24 cellular contexts compared by ENCODE assay signal in the genomic region with DNA sequence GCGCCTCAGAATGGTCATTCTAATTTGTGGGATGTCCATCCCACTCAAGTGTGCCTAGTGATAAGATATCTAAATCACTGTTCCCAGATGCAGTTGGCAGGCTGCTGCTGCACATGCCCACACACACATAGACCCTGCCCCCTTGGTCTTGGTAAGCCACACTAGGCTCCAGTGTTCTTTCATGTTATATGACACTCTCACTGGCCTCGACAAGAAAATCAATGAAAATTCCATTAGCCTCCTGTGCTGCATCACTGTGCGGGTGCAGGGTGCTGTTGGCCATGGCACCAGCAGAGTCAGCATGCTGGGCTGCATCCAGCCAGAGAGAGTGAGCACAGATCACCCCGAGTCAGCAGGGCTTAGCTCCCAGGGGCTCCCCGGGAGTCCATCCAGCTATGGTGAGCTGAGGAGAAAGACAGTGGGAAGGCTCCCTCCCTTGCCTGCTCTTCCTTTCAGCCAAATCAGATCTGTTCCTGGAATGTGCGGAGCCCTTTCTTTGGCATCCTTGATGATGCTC. TPM values are rescaled to one million over a fixed set of nuclear protein-coding genes. Genes with fewer than 3 reads are reported as not detected.
DNase-seq lines count a peak whose midpoint lies in the region; ATAC-seq lines count a peak whose summit lies in the region.
"Had no signal": no experiment of that assay in that cellular context is flagged by ENCODE, and none has a peak within 500 bp of the region (broad histone marks: within the 10 kb centered on the region; RNA-seq: fewer than 3 reads in every experiment).

No MANE protein-coding gene starts in this region.

- H3K36me3 Mint-ChIP-seq in activated CD8-positive, alpha-beta memory T cell treated with anti-CD3 and anti-CD28 coated beads, Interleukin-2, amount 10 ng/mL, durations not matched to agents 7 days and 5 days, result no peaks in the 10 kb centered on the region
- H3K36me3 Mint-ChIP-seq: CD4-positive, CD25-positive, alpha-beta regulatory T cell; IgD-negative memory B cell had no signal

- no peak overlapping the region for H3K18ac ChIP-seq in mesenchymal stem cell (ENCODE audit: low read depth in 1 of 2, low read length in 2 of 2)

- no peak overlapping the region for H3K14ac ChIP-seq in mesenchymal stem cell (ENCODE audit: low read length in 2 of 2)

- peak overlapping the region; percentile 22 for H4K8ac ChIP-seq in mesenchymal stem cell (ENCODE audit: low read length)

- H3K4me2 ChIP-seq in GM23248 (ENCODE audit: unreplicated experiment) (no peak overlapping the region), mesenchymal stem cell (ENCODE audit: low read length, poor library complexity, severe bottlenecking) (no peak overlapping the region)
- H3K4me2 ChIP-seq: BLaER1, KMS-11 had no signal

- peaks cover 2% of the 10 kb centered on the region for H3K27me3 Mint-ChIP-seq in activated CD8-positive, alpha-beta memory T cell treated with anti-CD3 and anti-CD28 coated beads, Interleukin-2, amount 10 ng/mL, durations not matched to agents 7 days and 5 days
- H3K27me3 Mint-ChIP-seq: CD4-positive, CD25-positive, alpha-beta regulatory T cell; IgD-negative memory B cell had no signal

- H3K4me1 ChIP-seq in GM23248 (ENCODE audit: insufficient read depth) (peaks cover 20% of the 10 kb centered on the region), mesenchymal stem cell (ENCODE audit: control insufficient read depth, insufficient read depth, low read depth, low read length) (no peaks in the 10 kb centered on the region)
- H3K4me1 ChIP-seq: BLaER1 had no signal

- no peak for ATAC-seq in activated CD8-positive, alpha-beta memory T cell treated with anti-CD3 and anti-CD28 coated beads, Interleukin-2, amount 10 ng/mL, durations not matched to agents 7 days and 5 days
- ATAC-seq in HG02588 (IDR thresholded peaks at IDR 0.05; ENCODE audit: unreplicated experiment), result no peak
- no peak for ATAC-seq in HG03520 (IDR thresholded peaks at IDR 0.05; ENCODE audit: unreplicated experiment)

- CTCF ChIA-PET in activated CD8-positive, alpha-beta memory T cell treated with anti-CD3 and anti-CD28 coated beads, Interleukin-2, amount 10 ng/mL, durations not matched to agents 7 days and 5 days (lab: Charles Lee), result interaction anchor here (0.7 kb wide), 1 partner anchor 87 kb away, joined by 3 read pairs; no protein-coding TSS in a partner anchor

- DNase-seq in activated CD8-positive, alpha-beta memory T cell treated with anti-CD3 and anti-CD28 coated beads, Interleukin-2, amount 10 ng/mL, durations not matched to agents 7 days and 5 days, result peak; percentile 28
- no peak for DNase-seq in activated CD8-positive, alpha-beta memory T cell treated with anti-CD3 and anti-CD28 coated beads for 24 hours
- DNase-seq in GM23248, result peak; percentile 20
- DNase-seq in MG63, result peak; percentile 65
- no peak for DNase-seq in mesenchymal stem cell
- DNase-seq in NCI-H1417 (lab: John Stamatoyannopoulos, UW), result no peak
- DNase-seq: CD4-positive, CD25-positive, alpha-beta regulatory T cell; DMS53; GOT3; NCI-H1092; NCI-H1436; NCI-H187; NCI-H2081 treated with DMSO at 0.1 percent for 48 hours; NCI-H524; NCI-H774; Right ventricle myocardium superior; RPMI8226; T-helper 1 cell had no signal

- no peak overlapping the region for H2AK5ac ChIP-seq in mesenchymal stem cell (ENCODE audit: low read length, severe bottlenecking)

- no peaks in the 10 kb centered on the region for H3K9me3 ChIP-seq in GM23248 (ENCODE audit: low read depth)
- H3K9me3 ChIP-seq in MG63, result no peaks in the 10 kb centered on the region
- peaks cover 3% of the 10 kb centered on the region for H3K9me3 ChIP-seq in mesenchymal stem cell (ENCODE audit: control insufficient read depth, low read length)
- H3K9me3 ChIP-seq: BLaER1, SJSA1 had no signal

- H3K9me2 ChIP-seq in GM23248 (ENCODE audit: insufficient read depth), result no peaks in the 10 kb centered on the region

- H3K27ac ChIP-seq in GM23248 (no peak overlapping the region), mesenchymal stem cell (ENCODE audit: low read length, poor library complexity, severe bottlenecking) (no peak overlapping the region)
- H3K27ac ChIP-seq: BLaER1, KMS-11, SJSA1 had no signal

- no peak overlapping the region for H3K4ac ChIP-seq in mesenchymal stem cell (ENCODE audit: low read depth in 1 of 2, low read length in 2 of 2)

- 62 to 75% methylated on average over 6 of the region's 6 CpGs for WGBS in GM23248 (ENCODE audit: low coverage in 1 of 2, low lambda C conversion rate in 2 of 2, missing lambda C conversion rate in 2 of 2), 2 experiments
- WGBS in mesenchymal stem cell, result 73% methylated on average over 6 of the region's 6 CpGs

- in situ Hi-C loops in GM23248 (cut with MboI), result no loop called here

- H3K79me1 ChIP-seq in mesenchymal stem cell (replicated peaks; ENCODE audit: low read length, poor library complexity, severe bottlenecking), result no peaks in the 10 kb centered on the region

- peak overlapping the region in 1 of 2 experiments; percentile 61 for H2BK12ac ChIP-seq in mesenchymal stem cell (ENCODE audit: low read length in 2 of 2)

- no peaks in the 10 kb centered on the region for H3K9me3 Mint-ChIP-seq in activated CD8-positive, alpha-beta memory T cell treated with anti-CD3 and anti-CD28 coated beads, Interleukin-2, amount 10 ng/mL, durations not matched to agents 7 days and 5 days (ENCODE audit: low read depth)
- H3K9me3 Mint-ChIP-seq: CD4-positive, CD25-positive, alpha-beta regulatory T cell; IgD-negative memory B cell had no signal

- H4K91ac ChIP-seq in mesenchymal stem cell (ENCODE audit: low read length), result no peak overlapping the region

- H4K20me1 ChIP-seq in GM23248 (ENCODE audit: insufficient read depth), result no peaks in the 10 kb centered on the region
- H4K20me1 ChIP-seq: BLaER1 had no signal

- H2AFZ ChIP-seq in GM23248 (no peak overlapping the region), mesenchymal stem cell (ENCODE audit: low read depth, low read length) (no peak overlapping the region)

- H3K4me3 ChIP-seq in GM23248 (no peak overlapping the region), MG63 (no peak overlapping the region), mesenchymal stem cell (ENCODE audit: insufficient read depth in 1 of 2, low read depth in 1 of 2, low read length in 2 of 2) (no peak overlapping the region)
- H3K4me3 ChIP-seq: BLaER1, SJSA1 had no signal

- H3K23ac ChIP-seq in mesenchymal stem cell (ENCODE audit: low read length in 2 of 2), result no peak overlapping the region

- H3K27me3 ChIP-seq in GM23248 (replicated peaks; ENCODE audit: insufficient read depth), result no peaks in the 10 kb centered on the region
- H3K27me3 ChIP-seq in MG63, result no peaks in the 10 kb centered on the region
- H3K27me3 ChIP-seq in mesenchymal stem cell (ENCODE audit: control insufficient read depth in 1 of 2, insufficient read depth in 1 of 2, low read length in 2 of 2), result no peaks in the 10 kb centered on the region
- H3K27me3 ChIP-seq: BLaER1, SJSA1 had no signal

- no peak overlapping the region for H3K4me3 Mint-ChIP-seq in activated CD8-positive, alpha-beta memory T cell treated with anti-CD3 and anti-CD28 coated beads, Interleukin-2, amount 10 ng/mL, durations not matched to agents 7 days and 5 days
- H3K4me3 Mint-ChIP-seq: CD4-positive, CD25-positive, alpha-beta regulatory T cell; IgD-negative memory B cell had no signal

- no peak overlapping the region for H3K9ac ChIP-seq in GM23248
- no peak overlapping the region for H3K9ac ChIP-seq in mesenchymal stem cell (ENCODE audit: low read length)
- H3K9ac ChIP-seq: BLaER1, KMS-11 had no signal

- no peaks in the 10 kb centered on the region for H3K4me1 Mint-ChIP-seq in activated CD8-positive, alpha-beta memory T cell treated with anti-CD3 and anti-CD28 coated beads, Interleukin-2, amount 10 ng/mL, durations not matched to agents 7 days and 5 days
- H3K4me1 Mint-ChIP-seq: CD4-positive, CD25-positive, alpha-beta regulatory T cell had no signal

- no peak overlapping the region for H3K27ac Mint-ChIP-seq in activated CD8-positive, alpha-beta memory T cell treated with anti-CD3 and anti-CD28 coated beads, Interleukin-2, amount 10 ng/mL, durations not matched to agents 7 days and 5 days
- H3K27ac Mint-ChIP-seq: CD4-positive, CD25-positive, alpha-beta regulatory T cell; IgD-negative memory B cell had no signal

- H3K79me2 ChIP-seq in GM23248 (ENCODE audit: insufficient read depth), result no peaks in the 10 kb centered on the region

- H2BK15ac ChIP-seq in mesenchymal stem cell (ENCODE audit: low read depth, poor library complexity, severe bottlenecking), result no peak overlapping the region

- H3K36me3 ChIP-seq in GM23248 (ENCODE audit: low read depth), result peaks cover 10% of the 10 kb centered on the region; the same call in 1 of the 2 replicates
- peaks cover 26% of the 10 kb centered on the region for H3K36me3 ChIP-seq in MG63
- H3K36me3 ChIP-seq in mesenchymal stem cell (ENCODE audit: control insufficient read depth in 1 of 2, insufficient read depth in 2 of 2, low read depth in 1 of 2, low read length in 2 of 2), result peaks cover 22 to 74% of the 10 kb centered on the region in 2 experiments
- H3K36me3 ChIP-seq: BLaER1 had no signal

- no peak overlapping the region for H2BK120ac ChIP-seq in mesenchymal stem cell (ENCODE audit: low read depth, low read length)

- no peak overlapping the region for H2BK5ac ChIP-seq in mesenchymal stem cell (ENCODE audit: low read depth, low read length, poor library complexity, severe bottlenecking)

- H3F3A ChIP-seq in GM23248 (ENCODE audit: insufficient read depth), result peaks cover 12% of the 10 kb centered on the region; the same call in 1 of the 2 replicates

RNA-seq across cellular contexts. Expression of gene ABLIM3, which starts 59.9 kb away (rescaled TPM):
- total RNA-seq in activated CD8-positive, alpha-beta memory T cell treated with anti-CD3 and anti-CD28 coated beads, Interleukin-2, amount 10 ng/mL, durations not matched to agents 7 days and 5 days, result under 1 TPM in 1 of 2 experiments, not detected in 1; 0.21 TPM
- 5.6 and 7.9 TPM in 2 replicates for total RNA-seq in GM23248 (2014; rRNA removed; shearing (Covaris generic))
- 11.4 and 11.7 TPM in 2 replicates for polyA plus RNA-seq in GM23248 (2016; fragmentation: Nextera tagmentation; extraction: Ambion mirVana)
- 3.8 and 8.6 TPM in 2 replicates for total RNA-seq in MG63 (2014; rRNA removed; shearing (Covaris generic); ENCODE audit: low replicate concordance)
- 91.1 TPM for polyA plus RNA-seq in mesenchymal stem cell (2013, experiment 1 of 2)
- 90.1 TPM for polyA plus RNA-seq in mesenchymal stem cell (2013, experiment 2 of 2)

Comparison
In these comparisons a context has a peak if more than half of its experiments do, and no peak if none do; other contexts are left out.
1. DNase-seq: peak in activated CD8-positive, alpha-beta memory T cell treated with anti-CD3 and anti-CD28 coated beads, Interleukin-2, amount 10 ng/mL, durations not matched to agents 7 days and 5 days (single experiment), GM23248 (single experiment) and MG63 (single experiment); none in activated CD8-positive, alpha-beta memory T cell treated with anti-CD3 and anti-CD28 coated beads for 24 hours (single experiment), mesenchymal stem cell (single experiment) and NCI-H1417 (0 of 3).